ENCODE assay signal across 12 cellular contexts in genomic region chr11:17905477-17905876, GRCh38.
DNase-seq lines count a peak whose midpoint lies in the region; ATAC-seq and TF ChIP-seq lines count a peak whose summit lies in the region.
"Had no signal": no experiment of that assay in that cellular context is flagged by ENCODE, and none has a peak within 500 bp of the region (broad histone marks: within the 10 kb centered on the region; RNA-seq: fewer than 3 reads in every experiment).

No MANE protein-coding gene starts in this region.

- H3K4me3 ChIP-seq in suprapubic skin: no peak overlapping the region
- H3K4me3 ChIP-seq: gastrocnemius medialis, left lung had no signal

- peak; percentile 55 for DNase-seq in GM10248 (ENCODE audit: extremely low spot score)
- no peak for DNase-seq in activated T-cell treated with anti-CD3 and anti-CD28 coated beads for 4 hours
- no peak for DNase-seq in suprapubic skin (ENCODE audit: low spot score in 2 of 2)
- DNase-seq in occipital lobe (lab: John Stamatoyannopoulos, UW): no peak
- no peak for DNase-seq in T1000 (lab: John Stamatoyannopoulos, UW)
- DNase-seq: DMS153, gastrocnemius medialis, left lung, NCI-H2081 had no signal

- H3K9me3 ChIP-seq in suprapubic skin: no peaks in the 10 kb centered on the region
- H3K9me3 ChIP-seq: gastrocnemius medialis, left lung had no signal

- TF ChIP-seq CTCF in GM10248 (IDR thresholded peaks at IDR 0.05; ENCODE audit: control extremely low read depth, extremely low read depth, low read depth, missing control alignments) (no peak), suprapubic skin (IDR thresholded peaks at IDR 0.05) (no peak)

- ATAC-seq in GM19324 (IDR thresholded peaks at IDR 0.05; ENCODE audit: low FRiP score, unreplicated experiment): peak; percentile 69
- ATAC-seq in HG02588 (IDR thresholded peaks at IDR 0.05; ENCODE audit: unreplicated experiment): peak; percentile 91
- ATAC-seq in HG03342 (IDR thresholded peaks at IDR 0.05; ENCODE audit: unreplicated experiment): peak; percentile 88
- ATAC-seq: gastrocnemius medialis, left lung had no signal

- H3K4me1 ChIP-seq in suprapubic skin: no peaks in the 10 kb centered on the region
- H3K4me1 ChIP-seq: gastrocnemius medialis, left lung had no signal

- no peak overlapping the region for H3K27ac ChIP-seq in suprapubic skin
- H3K27ac ChIP-seq: gastrocnemius medialis, left lung had no signal

- TF ChIP-seq POLR2A in suprapubic skin (IDR thresholded peaks at IDR 0.05): no peak

- H3K27me3 ChIP-seq in suprapubic skin: no peaks in the 10 kb centered on the region
- H3K27me3 ChIP-seq: gastrocnemius medialis, left lung had no signal

- POLR2A ChIA-PET in GM10248 (lab: Yijun Ruan, JAX): no interaction called here

- TF ChIP-seq EP300 in suprapubic skin (IDR thresholded peaks at IDR 0.05): no peak

- CTCF ChIA-PET in GM10248 (lab: Yijun Ruan, JAX): interaction anchor here (0.8 to 2.3 kb wide), 10 partner anchors 10 to 175 kb away, joined by 3 to 9 read pairs (median 4); no protein-coding TSS in a partner anchor

- H3K36me3 ChIP-seq in suprapubic skin: no peaks in the 10 kb centered on the region
- H3K36me3 ChIP-seq: gastrocnemius medialis, left lung had no signal
